ENCODE assay signal across 1 cellular context in the genomic region with DNA sequence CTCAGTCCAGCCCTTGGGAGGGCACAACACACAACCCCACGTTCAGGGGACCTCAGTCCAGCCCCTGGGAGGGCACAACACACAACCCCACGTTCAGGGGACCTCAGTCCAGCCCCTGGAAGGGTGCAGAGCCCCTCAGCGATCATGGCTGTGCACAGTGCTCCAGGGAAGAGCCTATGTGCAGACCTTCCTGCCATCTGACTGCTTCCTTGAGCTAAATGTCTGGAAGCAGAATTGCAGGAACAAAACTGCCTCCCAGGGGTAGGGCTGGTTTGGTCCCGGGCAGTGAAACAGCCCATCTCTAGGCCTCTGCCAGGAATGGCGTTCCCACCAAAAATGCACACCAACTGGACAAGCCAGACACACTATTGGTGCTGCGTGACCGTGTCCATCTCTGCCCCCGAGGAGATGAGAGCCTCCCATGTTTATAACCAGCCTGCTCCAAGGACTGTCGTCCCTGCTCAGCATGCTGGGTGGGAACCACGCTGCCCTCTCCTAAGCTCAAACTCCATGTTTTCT.
TF ChIP-seq lines count a peak whose summit lies in the region.

No MANE protein-coding gene starts in this region.

TF ChIP-seq in HCT116, 20 proteins besides CTCF, POLR2A, EP300 and RAD21 (continued from another document):
- TF ChIP-seq, protein P1, sequence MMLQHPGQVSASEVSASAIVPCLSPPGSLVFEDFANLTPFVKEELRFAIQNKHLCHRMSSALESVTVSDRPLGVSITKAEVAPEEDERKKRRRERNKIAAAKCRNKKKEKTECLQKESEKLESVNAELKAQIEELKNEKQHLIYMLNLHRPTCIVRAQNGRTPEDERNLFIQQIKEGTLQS (IDR thresholded peaks at IDR 0.05) = no peak
- TF ChIP-seq ELF1 (IDR thresholded peaks at IDR 0.05; ENCODE audit: borderline replicate concordance, low read depth) (no peak), JUND (IDR thresholded peaks at IDR 0.05) (no peak), SRF (IDR thresholded peaks at IDR 0.05; ENCODE audit: low read depth) (no peak), CEBPB (IDR thresholded peaks at IDR 0.05; ENCODE audit: low read depth) (no peak), TCF7L2 (IDR thresholded peaks at IDR 0.05; ENCODE audit: borderline replicate concordance, extremely low read depth, insufficient read depth, insufficient read length) (no peak), EZH2 (IDR thresholded peaks at IDR 0.05) (no peak), SIN3A (IDR thresholded peaks at IDR 0.05; ENCODE audit: low read depth) (no peak), ZBTB33 (IDR thresholded peaks at IDR 0.05; ENCODE audit: extremely low read depth, insufficient replicate concordance, low read length) (no peak), REST (IDR thresholded peaks at IDR 0.05; ENCODE audit: low read depth) (no peak), POLR2AphosphoS5 (IDR thresholded peaks at IDR 0.05; ENCODE audit: low read depth, low read length) (no peak), FOSL1 (IDR thresholded peaks at IDR 0.05; ENCODE audit: low read depth) (no peak)
- TF ChIP-seq, protein P2, sequence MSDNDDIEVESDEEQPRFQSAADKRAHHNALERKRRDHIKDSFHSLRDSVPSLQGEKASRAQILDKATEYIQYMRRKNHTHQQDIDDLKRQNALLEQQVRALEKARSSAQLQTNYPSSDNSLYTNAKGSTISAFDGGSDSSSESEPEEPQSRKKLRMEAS (IDR thresholded peaks at IDR 0.05) = no peak
